Comparison of ENCODE assay signal across 32 cellular contexts in genomic region chr12:43872396-43872795, GRCh38.
"Had no signal": no experiment of that assay in that cellular context is flagged by ENCODE, and none has a peak within 500 bp of the region (broad histone marks: within the 10 kb centered on the region; RNA-seq: fewer than 3 reads in every experiment).

No MANE protein-coding gene starts in this region.

- H3K36me3 Mint-ChIP-seq: naive thymus-derived CD8-positive, alpha-beta T cell; natural killer cell treated with Interleukin-12 subunit alpha and Interleukin-12 subunit beta and Interleukin-15 and Interleukin-18, amount 100 ng/mL, for 72 hours; neural progenitor cell; stimulated activated memory B cell treated with anti-CD40 and anti-IgM and Interleukin-4, amounts not matched to agents 10 μg/mL and 1 μg/mL and 100 μg/mL, for 72 hours; type B pancreatic cell had no signal

- H3K9me3 ChIP-seq: ovary, prostate gland, spleen, suprapubic skin, testis, tibial artery, transverse colon, upper lobe of right lung, uterus had no signal

- H3K27me3 ChIP-seq: neural progenitor cell, ovary, spleen, suprapubic skin, testis, tibial artery, transverse colon, upper lobe of right lung, uterus had no signal

- DNase-seq: naive B cell; naive thymus-derived CD8-positive, alpha-beta T cell; nephron progenitor cell; occipital lobe; ovary; posterior cingulate gyrus; right cardiac atrium; spleen; stimulated activated CD4-positive, alpha-beta T cell treated with anti-CD3 and anti-CD28 coated beads, Interleukin-12 subunit alpha, Interleukin-12 subunit beta, amount 100 ng/mL, for 4 hours; stimulated activated CD4-positive, alpha-beta T cell treated with anti-CD3 and anti-CD28 coated beads, Interleukin-1b, Interleukin-23, amount 100 ng/mL, for 48 hours; stimulated activated CD4-positive, alpha-beta T cell treated with anti-CD3 and anti-CD28 coated beads, Interleukin-4, amount 100 ng/mL, for 1 hour; stimulated activated CD4-positive, alpha-beta T cell treated with anti-CD3 and anti-CD28 coated beads, Interleukin-4, amount 100 ng/mL, for 4 hours; stimulated activated CD8-positive, alpha-beta memory T cell treated with anti-CD3 and anti-CD28 coated beads, Interleukin-4, amount 100 ng/mL, for 48 hours; stimulated activated naive CD4-positive, alpha-beta T cell; stimulated activated naive CD8-positive, alpha-beta T cell treated with anti-CD3 and anti-CD28 coated beads, Interleukin-15, amount 100 ng/mL, for 72 hours; stimulated activated naive CD8-positive, alpha-beta T cell treated with anti-CD3 and anti-CD28 coated beads, Interleukin-15, Interleukin-2, amounts not matched to agents 100 U/mL and 50 U/mL, for 24 hours; substantia nigra; testis; tibial artery; transverse colon; upper lobe of right lung; uterus had no signal

- H3K27me3 Mint-ChIP-seq: naive B cell; naive thymus-derived CD8-positive, alpha-beta T cell; stimulated activated memory B cell treated with anti-CD40 and anti-IgM and Interleukin-4, amounts not matched to agents 10 μg/mL and 1 μg/mL and 100 μg/mL, for 72 hours; stimulated activated naive CD8-positive, alpha-beta T cell treated with anti-CD3 and anti-CD28 coated beads, Interleukin-15, amount 100 ng/mL, for 72 hours; type B pancreatic cell had no signal

- H3K79me2 ChIP-seq: parathyroid adenoma had no signal

- H3K27ac Mint-ChIP-seq: natural killer cell treated with Interleukin-12 subunit alpha and Interleukin-12 subunit beta and Interleukin-15 and Interleukin-18, amount 100 ng/mL, for 72 hours; nephron progenitor cell; neural progenitor cell; stimulated activated memory B cell treated with anti-CD40 and anti-IgM and Interleukin-4, amounts not matched to agents 10 μg/mL and 1 μg/mL and 100 μg/mL, for 72 hours; stimulated activated naive CD8-positive, alpha-beta T cell treated with anti-CD3 and anti-CD28 coated beads, Interleukin-15, amount 100 ng/mL, for 72 hours; type B pancreatic cell had no signal

- H3K4me1 Mint-ChIP-seq: naive B cell; nephron progenitor cell; neural progenitor cell; stimulated activated naive CD8-positive, alpha-beta T cell treated with anti-CD3 and anti-CD28 coated beads, Interleukin-15, amount 100 ng/mL, for 72 hours had no signal

- H3K9me3 Mint-ChIP-seq: naive B cell; naive thymus-derived CD8-positive, alpha-beta T cell; natural killer cell treated with Interleukin-12 subunit alpha and Interleukin-12 subunit beta and Interleukin-15 and Interleukin-18, amount 100 ng/mL, for 72 hours; nephron progenitor cell; neural progenitor cell; stimulated activated memory B cell treated with anti-CD40 and anti-IgM and Interleukin-4, amounts not matched to agents 10 μg/mL and 1 μg/mL and 100 μg/mL, for 72 hours; stimulated activated naive CD8-positive, alpha-beta T cell treated with anti-CD3 and anti-CD28 coated beads, Interleukin-15, amount 100 ng/mL, for 72 hours; type B pancreatic cell had no signal

- H3K4me2 ChIP-seq: neural progenitor cell, smooth muscle cell had no signal

- H3K4me3 ChIP-seq: neural progenitor cell, ovary, prostate gland, skin epidermis, smooth muscle cell, spleen, suprapubic skin, testis, tibial artery, transverse colon, upper lobe of right lung, uterus had no signal

- H2AFZ ChIP-seq: neural progenitor cell, parathyroid adenoma had no signal

- ATAC-seq: naive thymus-derived CD8-positive, alpha-beta T cell; natural killer cell treated with Interleukin-12 subunit alpha and Interleukin-12 subunit beta and Interleukin-15 and Interleukin-18, amount 100 ng/mL, for 72 hours; right cardiac atrium; sciatic nerve; stimulated activated memory B cell treated with anti-CD40 and anti-IgM and Interleukin-4, amounts not matched to agents 10 μg/mL and 1 μg/mL and 100 μg/mL, for 72 hours; stimulated activated naive CD8-positive, alpha-beta T cell treated with anti-CD3 and anti-CD28 coated beads, Interleukin-15, amount 100 ng/mL, for 72 hours; stimulated activated naive CD8-positive, alpha-beta T cell treated with anti-CD3 and anti-CD28 coated beads, Interleukin-15, Interleukin-2, amounts not matched to agents 100 U/mL and 50 U/mL, for 24 hours; upper lobe of right lung had no signal

- H3K9ac ChIP-seq: neural progenitor cell, parathyroid adenoma had no signal

- H3K27ac ChIP-seq: neural progenitor cell, ovary, parathyroid adenoma, prostate gland, skin epidermis, spleen, suprapubic skin, testis, tibial artery, transverse colon, upper lobe of right lung, uterus had no signal

- H3K36me3 ChIP-seq: neural progenitor cell, ovary, prostate gland, spleen, suprapubic skin, tibial artery, transverse colon, upper lobe of right lung, uterus had no signal

- H3K4me3 Mint-ChIP-seq: naive B cell; naive thymus-derived CD8-positive, alpha-beta T cell; natural killer cell treated with Interleukin-12 subunit alpha and Interleukin-12 subunit beta and Interleukin-15 and Interleukin-18, amount 100 ng/mL, for 72 hours; nephron progenitor cell; neural progenitor cell; stimulated activated memory B cell treated with anti-CD40 and anti-IgM and Interleukin-4, amounts not matched to agents 10 μg/mL and 1 μg/mL and 100 μg/mL, for 72 hours; stimulated activated naive CD8-positive, alpha-beta T cell treated with anti-CD3 and anti-CD28 coated beads, Interleukin-15, amount 100 ng/mL, for 72 hours; type B pancreatic cell had no signal
